Comparison of ENCODE assay signal across 14 cellular contexts in the genomic region with DNA sequence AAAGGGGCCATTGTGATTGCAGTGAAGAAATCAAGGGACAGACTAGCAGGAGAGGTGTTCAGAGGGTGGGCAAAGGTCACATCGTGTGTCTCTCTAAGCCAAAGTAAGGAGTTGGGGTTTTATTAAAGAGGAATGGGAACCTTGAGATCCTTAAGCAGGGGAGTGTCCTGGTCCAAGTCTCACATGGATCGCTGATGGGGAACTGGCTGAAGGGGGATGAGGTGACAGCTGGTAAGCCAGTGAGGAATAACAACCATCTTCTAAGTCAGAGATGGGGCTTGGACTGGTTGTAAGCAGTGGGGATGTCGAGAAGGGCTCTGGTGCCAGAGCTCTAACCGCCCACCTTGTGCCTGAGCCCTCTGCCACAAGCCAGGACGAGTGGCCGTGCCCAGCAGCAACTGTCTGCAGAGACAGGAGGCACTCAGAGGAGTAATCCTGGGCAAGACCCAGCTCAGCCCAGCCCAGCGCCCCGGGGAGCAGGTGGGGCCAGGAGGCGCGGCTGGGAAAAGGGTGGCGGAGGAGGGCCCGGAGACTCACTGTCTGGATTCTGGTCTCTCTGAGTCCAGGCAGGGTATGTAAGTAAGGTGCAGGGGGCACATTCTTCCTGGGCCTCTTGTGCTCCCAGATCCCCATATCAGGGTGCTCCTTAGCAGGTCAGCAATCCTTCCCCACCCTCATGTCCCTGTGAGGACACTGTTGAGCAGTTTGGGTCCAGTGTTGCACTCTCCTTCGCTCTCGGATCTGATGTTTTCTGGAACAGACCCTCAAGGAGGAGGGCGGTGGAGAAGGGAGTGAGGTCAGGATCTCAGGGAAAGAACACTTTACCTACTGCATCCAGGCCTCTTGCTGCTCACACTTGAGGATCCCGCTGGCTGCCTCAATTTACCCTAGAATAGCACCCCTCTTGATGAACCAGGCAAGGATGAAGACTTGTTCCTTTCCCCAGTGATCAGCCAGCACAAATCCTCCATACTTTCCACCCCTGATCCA. TPM values are rescaled to one million over a fixed set of nuclear protein-coding genes. Genes with fewer than 3 reads are reported as not detected.
DNase-seq lines count a peak whose midpoint lies in the region; ATAC-seq, FAIRE-seq and TF ChIP-seq lines count a peak whose summit lies in the region.
"Had no signal": no experiment of that assay in that cellular context is flagged by ENCODE, and none has a peak within 500 bp of the region (broad histone marks: within the 10 kb centered on the region; RNA-seq: fewer than 3 reads in every experiment).

No MANE protein-coding gene starts in this region.

- no peak for TF ChIP-seq EP300 in GM12878 (IDR thresholded peaks at IDR 0.05; ENCODE audit: borderline replicate concordance in 1 of 2, control insufficient read depth in 1 of 2, low read depth in 2 of 2, low read length in 2 of 2)

- FAIRE-seq in GM12878 (lab: Jason Lieb, UNC), result no peak
- FAIRE-seq: A549 had no signal

- no peak overlapping the region for H2BK12ac ChIP-seq in neuronal stem cell (ENCODE audit: low read length)

- H3K14ac ChIP-seq in neuronal stem cell (ENCODE audit: low read length), result peak overlapping the region; percentile 31

- BruUV-seq in GM12878 (replicated peaks; lab: Mats Ljungman, UMichigan), result TSS peak; percentile 63

- H3K9me3 ChIP-seq in GM12878 (replicated peaks; ENCODE audit: control insufficient read depth, insufficient read depth, low read length) (no peaks in the 10 kb centered on the region), neuronal stem cell (replicated peaks in 1 of 2; ENCODE audit: control insufficient read depth in 2 of 2, insufficient read depth in 1 of 2, low read depth in 1 of 2, low read length in 2 of 2) (peaks cover 0 to 9% of the 10 kb centered on the region in 2 donors)
- H3K9me3 ChIP-seq: A549 had no signal

- H2BK15ac ChIP-seq in neuronal stem cell (ENCODE audit: low read length), result no peak overlapping the region

- no peak for ATAC-seq in GM12878
- no peak for ATAC-seq in HG03460 (IDR thresholded peaks at IDR 0.05; ENCODE audit: unreplicated experiment)
- ATAC-seq: A549, left colon, right cardiac atrium had no signal

- H3K23ac ChIP-seq in neuronal stem cell (ENCODE audit: low read depth, low read length, poor library complexity), result no peak overlapping the region

- H3K27me3 ChIP-seq in KMS-11 (ENCODE audit: insufficient read depth, low read depth) (no peaks in the 10 kb centered on the region), GM12878 (replicated peaks in 1 of 2; ENCODE audit: control insufficient read depth in 2 of 2, insufficient read depth in 2 of 2, low read length in 1 of 2) (no peaks in the 10 kb centered on the region), neuronal stem cell (ENCODE audit: control insufficient read depth in 3 of 3, insufficient read depth in 3 of 3, low read depth in 1 of 3, low read length in 3 of 3) (peaks cover 48 to 100% (median 94%) of the 10 kb centered on the region in 3 experiments)

- H2AFZ ChIP-seq in KMS-11 (ENCODE audit: low read depth), result no peak overlapping the region
- H2AFZ ChIP-seq in GM12878 (ENCODE audit: control insufficient read depth, low read depth, low read length), result no peak overlapping the region
- H2AFZ ChIP-seq in neuronal stem cell (ENCODE audit: low read length), result no peak overlapping the region

- H3K36me3 ChIP-seq in KMS-11 (ENCODE audit: insufficient read depth) (no peaks in the 10 kb centered on the region), GM12878 (ENCODE audit: control insufficient read depth in 2 of 2, insufficient read depth in 2 of 2, low read length in 1 of 2) (peaks cover 0 to 12% of the 10 kb centered on the region in 2 experiments; a peak in 3 of 4 replicates), neuronal stem cell (replicated peaks in 1 of 2; ENCODE audit: control insufficient read depth in 2 of 2, insufficient read depth in 2 of 2, low read length in 2 of 2) (no peaks in the 10 kb centered on the region)

- SMC1A ChIA-PET in GM12878 (lab: Charles Lee; ENCODE audit: uncharacterized antibody, unreplicated experiment), result interaction anchor here (12.4 kb wide), 1 partner anchor 13 kb away, joined by 780 read pairs; a partner anchor contains a TSS

- H3K79me2 ChIP-seq in KMS-11 (ENCODE audit: insufficient read depth, low read depth) (peaks cover 20% of the 10 kb centered on the region; the same call in 1 of the 2 replicates), GM12878 (ENCODE audit: control insufficient read depth, insufficient read depth, low read length) (peaks cover 32% of the 10 kb centered on the region)

- no peak for TF ChIP-seq RAD21 in GM12878 (IDR thresholded peaks at IDR 0.05; ENCODE audit: insufficient read depth, low read depth, low read length)

- POLR2A ChIA-PET in GM12878 (lab: Charles Lee), result interaction anchor here (0.7 to 10.2 kb wide), 5 partner anchors 9 to 384 kb away, joined by 3 to 360 read pairs (median 5); a partner anchor contains a TSS
- POLR2A ChIA-PET in HEK293T (lab: Yijun Ruan, JAX), result interaction anchor here (0.9 to 1.5 kb wide), 2 partner anchors 9 to 14 kb away, joined by 3 to 5 read pairs; no protein-coding TSS in a partner anchor

- in situ Hi-C loops in GM12878 (cut with MboI), result no loop called here

- no peak overlapping the region for H4K8ac ChIP-seq in neuronal stem cell (ENCODE audit: low read depth, low read length)

- TF ChIP-seq CTCF in KMS-11 (conservative IDR thresholded peaks at IDR 0.05; ENCODE audit: low read depth, low read length), result no peak
- TF ChIP-seq CTCF in GM12878 (IDR thresholded peaks at IDR 0.05 in 2 of 3, conservative IDR thresholded peaks at IDR 0.05 in 1 of 3; ENCODE audit: control insufficient read depth in 2 of 3, extremely low read depth in 1 of 3, insufficient read depth in 1 of 3, low read depth in 3 of 3, low read length in 3 of 3), result no peak

- RAD21 ChIA-PET in GM12878 (lab: Charles Lee; ENCODE audit: unreplicated experiment), result interaction anchor here (1.7 to 9.5 kb wide), 2 partner anchors 13 to 384 kb away, joined by 4 to 871 read pairs; a partner anchor contains a TSS

- H3K4me3 ChIP-seq in KMS-11 (IDR thresholded peaks at IDR 0.05; ENCODE audit: insufficient read depth, low read depth, low read length), result no peak overlapping the region
- peak overlapping the region; percentile 71 for H3K4me3 ChIP-seq in GM12878
- no peak overlapping the region for H3K4me3 ChIP-seq in neuronal stem cell (ENCODE audit: low read length in 2 of 2)
- H3K4me3 ChIP-seq: A549 had no signal

- CTCF ChIA-PET in GM12878 (lab: Yijun Ruan, JAX) (interaction anchor here (1.2 to 22.2 kb wide), 2 partner anchors 16 to 282 kb away, joined by 3 to 1364 read pairs; a partner anchor contains a TSS), HEK293T (lab: Yijun Ruan, JAX) (no interaction called here)

- H3K9ac ChIP-seq in KMS-11 (peak overlapping the region; percentile 80; the same call in 1 of the 2 replicates), GM12878 (ENCODE audit: control insufficient read depth, insufficient read depth, low read length) (peak overlapping the region; percentile 94), neuronal stem cell (ENCODE audit: low read depth, low read length, poor library complexity) (peak overlapping the region; percentile 33)

- H3K18ac ChIP-seq in neuronal stem cell (ENCODE audit: low read length), result no peak overlapping the region

- no peak overlapping the region for H3K4ac ChIP-seq in neuronal stem cell (ENCODE audit: low read length)

- no peak overlapping the region for H4K91ac ChIP-seq in neuronal stem cell (ENCODE audit: low read depth, low read length, poor library complexity)

- TF ChIP-seq POLR2A in GM12878 (IDR thresholded peaks at IDR 0.05; ENCODE audit: low read depth, low read length), result no peak; the same call in 1 of the 2 replicates

- H2AK5ac ChIP-seq in neuronal stem cell (ENCODE audit: low read depth, low read length), result no peak overlapping the region

- H3K79me1 ChIP-seq in neuronal stem cell (ENCODE audit: low read depth, low read length), result no peaks in the 10 kb centered on the region

- no peaks in the 10 kb centered on the region for H4K20me1 ChIP-seq in KMS-11 (ENCODE audit: insufficient read depth)
- H4K20me1 ChIP-seq in GM12878 (ENCODE audit: control insufficient read depth, insufficient read depth), result no peaks in the 10 kb centered on the region

- intact Hi-C loops in GM12878 (cut with micrococcal nuclease; ENCODE audit: unreplicated experiment), result no loop called here

- 90% methylated on average over 15 of the region's 16 CpGs for WGBS in GM12878 (ENCODE audit: insufficient coverage, insufficient replicate concordance, low lambda C conversion rate, missing lambda C conversion rate)
- no CpG with 5 or more reads among the region's 16 CpGs for WGBS in neuronal stem cell (ENCODE audit: extremely low coverage in 2 of 2, insufficient read length in 2 of 2, insufficient replicate concordance in 1 of 2), 2 donors

- H3K4me1 ChIP-seq in KMS-11 (ENCODE audit: low read depth, poor library complexity, severe bottlenecking) (peaks cover 76% of the 10 kb centered on the region), GM12878 (ENCODE audit: control insufficient read depth, insufficient read depth, low read length) (peaks cover 56% of the 10 kb centered on the region), neuronal stem cell (ENCODE audit: control insufficient read depth in 2 of 2, insufficient read depth in 1 of 2, low read depth in 1 of 2, low read length in 2 of 2) (peaks cover 2 to 13% of the 10 kb centered on the region in 2 donors)

- no peak overlapping the region for H2BK120ac ChIP-seq in neuronal stem cell (ENCODE audit: low read depth, low read length)

- H3K27ac ChIP-seq in KMS-11 (peak overlapping the region; percentile 97), GM12878 (ENCODE audit: control insufficient read depth, insufficient read depth) (peak overlapping the region; percentile 95), neuronal stem cell (replicated peaks; ENCODE audit: low read length) (no peak overlapping the region)
- H3K27ac ChIP-seq: A549 had no signal

- DNase-seq in NCI-H2196 (lab: John Stamatoyannopoulos, UW; ENCODE audit: unreplicated experiment) (peak; percentile 32), NCI-H2196 treated with DMSO at 0.1 percent for 48 hours (lab: John Stamatoyannopoulos, UW; ENCODE audit: unreplicated experiment) (no peak), GM12878 (ENCODE audit: low read depth, low spot score) (no peak), neuronal stem cell (ENCODE audit: low spot score) (no peak), NCI-H2107 treated with DMSO at 0.1 percent for 48 hours (lab: John Stamatoyannopoulos, UW; ENCODE audit: unreplicated experiment) (no peak), HEK293T (ENCODE audit: extremely low spot score) (no peak)
- DNase-seq: activated naive CD4-positive, alpha-beta T cell treated with anti-CD3 and anti-CD28 coated beads, Interleukin-2, amount 10 ng/mL, durations not matched to agents 7 days and 5 days; NCI-H2171 treated with DMSO at 0.1 percent for 48 hours; right cardiac atrium; T1000 had no signal

- no peak overlapping the region for H2BK5ac ChIP-seq in neuronal stem cell (ENCODE audit: low read length)

- H3K4me2 ChIP-seq in KMS-11, result peak overlapping the region; percentile 96
- peak overlapping the region; percentile 99 for H3K4me2 ChIP-seq in GM12878 (ENCODE audit: control insufficient read depth, insufficient read depth)
- no peak overlapping the region for H3K4me2 ChIP-seq in neuronal stem cell (ENCODE audit: insufficient read depth, low read length, poor library complexity, severe bottlenecking)
- H3K4me2 ChIP-seq: A549 had no signal

RNA-seq across cellular contexts. Expression of a gene that starts 13.8 kb away (rescaled TPM):
- 119 and 132 TPM in 2 replicates for total RNA-seq in GM12878 (2013; cell fraction: nucleolus; rRNA removed)
- total RNA-seq in GM12878 (2014; rRNA removed), result 17.7 and 18.9 TPM in 2 replicates
- total RNA-seq in GM12878 (2014; rRNA removed; fragmentation: Illumina TruSeq; extraction: Trizol), result 5.7 and 6.6 TPM in 2 replicates
- 20.6 and 20.7 TPM in 2 replicates for total RNA-seq in GM12878 (2021)
- 12.0 TPM for polyA plus RNA-seq in GM12878 (2011; ENCODE audit: low read depth)
- 27.8 and 45.0 TPM in 2 replicates for polyA plus RNA-seq in GM12878 (2011; rRNA removed)
- 59.9 and 66.5 TPM in 2 replicates for polyA plus RNA-seq in GM12878 (2011; cell fraction: cytosol; rRNA removed)
- 246 and 304 TPM in 2 replicates for polyA plus RNA-seq in GM12878 (2011; cell fraction: nucleus; rRNA removed)
- polyA plus RNA-seq in GM12878 (2012), result 44.5 and 80.7 TPM in 2 replicates
- polyA plus RNA-seq in GM12878 (2014; fragmentation: Illumina TruSeq; extraction: Trizol), result 3.6 and 4.4 TPM in 2 replicates
- polyA plus RNA-seq in GM12878 (2014; fragmentation: Nextera tagmentation; extraction: Ambion mirVana), result under 1 TPM; 0.61 to 0.93 TPM
- polyA plus RNA-seq in GM12878 (2014; rRNA removed), result 22.1 and 25.4 TPM in 2 replicates
- 1 to 10 TPM; 5.3 to 7.2 TPM for polyA plus RNA-seq in GM12878 (2016; fragmentation: Nextera tagmentation; extraction: Ambion mirVana)
- polyA minus RNA-seq in GM12878 (2011; rRNA and poly(A)+ RNA removed), result 28.0 and 66.0 TPM in 2 replicates
- polyA minus RNA-seq in GM12878 (2011; cell fraction: cytosol; rRNA and poly(A)+ RNA removed), result 25.3 and 36.2 TPM in 2 replicates
- polyA minus RNA-seq in GM12878 (2011; cell fraction: nucleus; rRNA and poly(A)+ RNA removed), result 83.1 and 124 TPM in 2 replicates
- polyA plus RNA-seq in neuronal stem cell (2013, experiment 1 of 2), result not detected
- not detected for polyA plus RNA-seq in neuronal stem cell (2013, experiment 2 of 2)
- total RNA-seq: right cardiac atrium had no signal
- polyA plus RNA-seq: A549, right cardiac atrium had no signal

RNA-seq across cellular contexts. Expression of a gene that starts 34.9 kb away (rescaled TPM):
- not detected in 2 replicates for total RNA-seq in GM12878 (2013; cell fraction: nucleolus; rRNA removed)
- total RNA-seq in GM12878 (2014; rRNA removed) (0.11 TPM in 1 of 2 replicates, not detected in the other), GM12878 (2014; rRNA removed; fragmentation: Illumina TruSeq; extraction: Trizol) (not detected in 2 replicates), GM12878 (2021) (0.44 TPM in 1 of 2 replicates, not detected in the other)
- not detected for polyA plus RNA-seq in GM12878 (2011; ENCODE audit: low read depth)
- polyA plus RNA-seq in GM12878 (2011; rRNA removed) (0.06 and 0.15 TPM in 2 replicates), GM12878 (2014; fragmentation: Illumina TruSeq; extraction: Trizol) (not detected in 2 replicates), GM12878 (2014; fragmentation: Nextera tagmentation; extraction: Ambion mirVana) (not detected), GM12878 (2014; rRNA removed) (0.22 TPM in 1 of 2 replicates, not detected in the other), GM12878 (2016; fragmentation: Nextera tagmentation; extraction: Ambion mirVana) (under 1 TPM in 1 of 2 experiments, not detected in 1; 0.29 TPM)
- 0.40 and 0.72 TPM in 2 replicates for polyA plus RNA-seq in GM12878 (2011; cell fraction: cytosol; rRNA removed)
- 1.4 and 1.7 TPM in 2 replicates for polyA plus RNA-seq in GM12878 (2011; cell fraction: nucleus; rRNA removed)
- 0.10 TPM in 1 of 2 replicates, not detected in the other for polyA plus RNA-seq in GM12878 (2012)
- not detected in 2 replicates for polyA minus RNA-seq in GM12878 (2011; rRNA and poly(A)+ RNA removed)
- polyA minus RNA-seq in GM12878 (2011; cell fraction: cytosol; rRNA and poly(A)+ RNA removed), result 0.52 and 0.67 TPM in 2 replicates
- polyA minus RNA-seq in GM12878 (2011; cell fraction: nucleus; rRNA and poly(A)+ RNA removed), result 0.48 and 0.77 TPM in 2 replicates
- polyA plus RNA-seq in neuronal stem cell (2013, experiment 1 of 2), result not detected
- 0.03 TPM for polyA plus RNA-seq in neuronal stem cell (2013, experiment 2 of 2)

Comparison
In these comparisons a context has a peak if more than half of its experiments do, and no peak if none do; other contexts are left out.
1. H3K9ac ChIP-seq: peak in every context shown above with its lines; median percentile 94 in GM12878; 80 in KMS-11; 33 in neuronal stem cell.